ENCODE assay signal across 18 cellular contexts in the genomic region with DNA sequence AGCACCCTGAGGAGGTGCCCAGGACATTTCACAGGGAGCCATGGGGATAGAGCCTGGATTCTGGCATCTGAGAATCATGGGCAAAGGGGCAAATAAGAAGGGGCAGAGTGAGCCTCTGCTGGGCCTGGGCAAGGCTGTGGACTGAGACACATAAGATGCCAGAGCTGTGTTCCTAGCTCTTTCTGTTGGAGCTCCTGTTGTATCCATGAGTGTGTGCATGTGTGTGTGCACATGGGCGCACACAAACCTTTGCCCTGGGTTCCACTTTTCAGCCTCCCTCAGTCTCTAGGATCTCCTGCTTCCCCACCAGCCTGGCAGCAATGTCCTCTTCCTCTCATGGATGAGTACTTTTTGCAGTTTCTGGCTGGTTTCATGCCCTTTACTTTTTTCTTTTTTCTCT. TPM values are rescaled to one million over a fixed set of nuclear protein-coding genes. Genes with fewer than 3 reads are reported as not detected.
DNase-seq lines count a peak whose midpoint lies in the region; ATAC-seq and TF ChIP-seq lines count a peak whose summit lies in the region.
"Had no signal": no experiment of that assay in that cellular context is flagged by ENCODE, and none has a peak within 500 bp of the region (broad histone marks: within the 10 kb centered on the region; RNA-seq: fewer than 3 reads in every experiment).

No MANE protein-coding gene starts in this region.

- no peaks in the 10 kb centered on the region for H3K79me2 ChIP-seq in MM.1S (ENCODE audit: low read length)
- no peaks in the 10 kb centered on the region for H3K79me2 ChIP-seq in osteoblast (ENCODE audit: insufficient read depth, low read length)

- H3K27ac ChIP-seq in right atrium auricular region (no peak overlapping the region), heart right ventricle (no peak overlapping the region), MM.1S (ENCODE audit: low read length) (peak overlapping the region; percentile 15; the same call in 1 of the 2 replicates), coronary artery (no peak overlapping the region), osteoblast (ENCODE audit: low read depth, low read length) (peak overlapping the region; percentile 79)
- H3K27ac ChIP-seq: HL-60 had no signal

- H2AFZ ChIP-seq in MM.1S (ENCODE audit: low read length), result peak overlapping the region; percentile 27
- H2AFZ ChIP-seq in osteoblast (ENCODE audit: low read length), result no peak overlapping the region

- ATAC-seq in heart right ventricle (no peak), HG02763 (IDR thresholded peaks at IDR 0.05; ENCODE audit: unreplicated experiment) (no peak), HG03571 (IDR thresholded peaks at IDR 0.05; ENCODE audit: unreplicated experiment) (no peak)
- no peak for ATAC-seq in stimulated activated memory B cell treated with anti-CD40 and anti-IgM and Interleukin-4, amounts not matched to agents 10 μg/mL and 1 μg/mL and 100 μg/mL, for 72 hours
- ATAC-seq: K562 had no signal

- DNase-seq in right atrium auricular region (ENCODE audit: low spot score) (peak; percentile 21), heart right ventricle (no peak), MM.1S (no peak), coronary artery (ENCODE audit: low spot score) (peak; percentile 26), osteoblast (ENCODE audit: insufficient read length, low spot score, missing footprints) (no peak)
- DNase-seq: ACHN; BE2C; CD4-positive, alpha-beta memory T cell; DMS153; DMS79; GDM1; H9 had no signal

- H3K36me3 Mint-ChIP-seq in stimulated activated memory B cell treated with anti-CD40 and anti-IgM and Interleukin-4, amounts not matched to agents 10 μg/mL and 1 μg/mL and 100 μg/mL, for 72 hours, result no peaks in the 10 kb centered on the region
- H3K36me3 Mint-ChIP-seq: CD14-positive monocyte; CD4-positive, alpha-beta memory T cell had no signal

- peak overlapping the region; percentile 10 for H3K4me2 ChIP-seq in MM.1S (ENCODE audit: low read depth, low read length)
- H3K4me2 ChIP-seq in osteoblast (ENCODE audit: insufficient read depth, low read length), result no peak overlapping the region

- no peak overlapping the region for H3K4me3 ChIP-seq in right atrium auricular region
- no peak overlapping the region for H3K4me3 ChIP-seq in heart right ventricle
- H3K4me3 ChIP-seq in MM.1S (ENCODE audit: low read length), result no peak overlapping the region
- no peak overlapping the region for H3K4me3 ChIP-seq in coronary artery
- no peak overlapping the region for H3K4me3 ChIP-seq in osteoblast (ENCODE audit: insufficient read depth, low read length)
- H3K4me3 ChIP-seq: K562 had no signal

- H3K36me3 ChIP-seq in right atrium auricular region, result no peaks in the 10 kb centered on the region
- H3K36me3 ChIP-seq in heart right ventricle, result no peaks in the 10 kb centered on the region
- H3K36me3 ChIP-seq in MM.1S (replicated peaks; ENCODE audit: insufficient read depth, low read length), result no peaks in the 10 kb centered on the region
- no peaks in the 10 kb centered on the region for H3K36me3 ChIP-seq in osteoblast (ENCODE audit: insufficient read depth, low read length)
- H3K36me3 ChIP-seq: BE2C had no signal

- no peaks in the 10 kb centered on the region for H3K9me3 ChIP-seq in right atrium auricular region
- no peaks in the 10 kb centered on the region for H3K9me3 ChIP-seq in heart right ventricle
- H3K9me3 ChIP-seq in MM.1S (replicated peaks; ENCODE audit: insufficient read depth, low read length), result no peaks in the 10 kb centered on the region
- H3K9me3 ChIP-seq in osteoblast (ENCODE audit: low read depth, low read length), result no peaks in the 10 kb centered on the region
- H3K9me3 ChIP-seq: BE2C had no signal

- no peak overlapping the region for H3K9ac ChIP-seq in MM.1S (ENCODE audit: low read length)

- H3K27ac Mint-ChIP-seq in stimulated activated memory B cell treated with anti-CD40 and anti-IgM and Interleukin-4, amounts not matched to agents 10 μg/mL and 1 μg/mL and 100 μg/mL, for 72 hours, result no peak overlapping the region
- H3K27ac Mint-ChIP-seq: H9 had no signal

- H4K20me1 ChIP-seq in MM.1S (ENCODE audit: insufficient read depth, low read length) (no peaks in the 10 kb centered on the region), osteoblast (ENCODE audit: insufficient read depth, low read length) (no peaks in the 10 kb centered on the region)

- no peak overlapping the region for H3K4me3 Mint-ChIP-seq in stimulated activated memory B cell treated with anti-CD40 and anti-IgM and Interleukin-4, amounts not matched to agents 10 μg/mL and 1 μg/mL and 100 μg/mL, for 72 hours
- H3K4me3 Mint-ChIP-seq: CD14-positive monocyte; CD4-positive, alpha-beta memory T cell; H9 had no signal

- H3K27me3 ChIP-seq in right atrium auricular region, result no peaks in the 10 kb centered on the region
- H3K27me3 ChIP-seq in heart right ventricle, result no peaks in the 10 kb centered on the region
- no peaks in the 10 kb centered on the region for H3K27me3 ChIP-seq in MM.1S (replicated peaks; ENCODE audit: insufficient read depth, low read length)
- peaks cover 2% of the 10 kb centered on the region for H3K27me3 ChIP-seq in osteoblast (ENCODE audit: insufficient read depth, low read length)
- H3K27me3 ChIP-seq: BE2C had no signal

- intact Hi-C loops in heart right ventricle (cut with DNase I), result loop anchor here in 2 of 10 donors (10.0 kb wide), 2 partner anchors 62 to 332 kb away; no protein-coding TSS in a partner anchor

- H3K9me2 ChIP-seq in MM.1S (replicated peaks; ENCODE audit: insufficient read depth, low read length), result no peaks in the 10 kb centered on the region

- no peak for TF ChIP-seq CTCF in right atrium auricular region (IDR thresholded peaks at IDR 0.05)
- TF ChIP-seq CTCF in heart right ventricle (IDR thresholded peaks at IDR 0.05), result no peak
- TF ChIP-seq CTCF in MM.1S (IDR thresholded peaks at IDR 0.05; ENCODE audit: low read length), result no peak
- TF ChIP-seq CTCF in coronary artery (IDR thresholded peaks at IDR 0.05), result no peak
- no peak for TF ChIP-seq CTCF in osteoblast (IDR thresholded peaks at IDR 0.05; ENCODE audit: extremely low read depth, low read depth, low read length)

- no peaks in the 10 kb centered on the region for H3K9me3 Mint-ChIP-seq in stimulated activated memory B cell treated with anti-CD40 and anti-IgM and Interleukin-4, amounts not matched to agents 10 μg/mL and 1 μg/mL and 100 μg/mL, for 72 hours
- H3K9me3 Mint-ChIP-seq: CD4-positive, alpha-beta memory T cell had no signal

- H3K4me1 ChIP-seq in right atrium auricular region, result no peaks in the 10 kb centered on the region
- peaks cover 0 to 11% (median 0%) of the 10 kb centered on the region in 9 donors for H3K4me1 ChIP-seq in heart right ventricle
- peaks cover 40% of the 10 kb centered on the region for H3K4me1 ChIP-seq in MM.1S (ENCODE audit: low read length)
- H3K4me1 ChIP-seq in osteoblast (ENCODE audit: insufficient read depth, low read length), result peaks cover 37% of the 10 kb centered on the region
- H3K4me1 ChIP-seq: BE2C had no signal

- 95% methylated on average over 1 of the region's 1 CpG for WGBS in heart right ventricle, 2 donors

- peaks cover 30% of the 10 kb centered on the region for H3K27me3 Mint-ChIP-seq in stimulated activated memory B cell treated with anti-CD40 and anti-IgM and Interleukin-4, amounts not matched to agents 10 μg/mL and 1 μg/mL and 100 μg/mL, for 72 hours

- H3K4me1 Mint-ChIP-seq in stimulated activated memory B cell treated with anti-CD40 and anti-IgM and Interleukin-4, amounts not matched to agents 10 μg/mL and 1 μg/mL and 100 μg/mL, for 72 hours, result no peaks in the 10 kb centered on the region
- H3K4me1 Mint-ChIP-seq: CD4-positive, alpha-beta memory T cell had no signal

- peaks cover 15% of the 10 kb centered on the region for H3F3A ChIP-seq in MM.1S (ENCODE audit: insufficient read depth, low read length)

RNA-seq across cellular contexts. Expression of a gene that starts 44.0 kb away (rescaled TPM):
- total RNA-seq in right atrium auricular region, result 10 to 100 TPM; 12.6 to 27.6 TPM
- total RNA-seq in heart right ventricle, result 100 to 1,000 TPM in 1 of 10 donors, 10 to 100 TPM in 8, 1 to 10 TPM in 1; 8.4 to 684 (median 25.9) TPM
- polyA plus RNA-seq in heart right ventricle, result 10 to 100 TPM; 16.9 to 40.0 TPM
- 3.2 and 3.6 TPM in 2 replicates for total RNA-seq in osteoblast

RNA-seq across cellular contexts. Expression of a gene that starts 47.0 kb away (rescaled TPM):
- total RNA-seq in right atrium auricular region, result 1 to 10 TPM in 1 of 2 donors, under 1 TPM in 1; 0.96 to 3.3 TPM
- total RNA-seq in heart right ventricle, result 1 to 10 TPM in 6 of 10 donors, under 1 TPM in 4; 0.28 to 7.0 (median 1.0) TPM
- polyA plus RNA-seq in heart right ventricle, result 1 to 10 TPM; 1.6 to 2.2 TPM
- 0.36 and 0.59 TPM in 2 replicates for total RNA-seq in osteoblast

Comparison
In these comparisons a context has a peak if more than half of its experiments do, and no peak if none do; other contexts are left out.
1. DNase-seq: peak in right atrium auricular region (single experiment) and coronary artery (single experiment); none in heart right ventricle (0 of 2), MM.1S (single experiment) and osteoblast (single experiment).
2. H3K27ac ChIP-seq: peak in MM.1S (single experiment) and osteoblast (single experiment); none in right atrium auricular region (0 of 2), heart right ventricle (0 of 10) and coronary artery (0 of 2).